In the genomic region with DNA sequence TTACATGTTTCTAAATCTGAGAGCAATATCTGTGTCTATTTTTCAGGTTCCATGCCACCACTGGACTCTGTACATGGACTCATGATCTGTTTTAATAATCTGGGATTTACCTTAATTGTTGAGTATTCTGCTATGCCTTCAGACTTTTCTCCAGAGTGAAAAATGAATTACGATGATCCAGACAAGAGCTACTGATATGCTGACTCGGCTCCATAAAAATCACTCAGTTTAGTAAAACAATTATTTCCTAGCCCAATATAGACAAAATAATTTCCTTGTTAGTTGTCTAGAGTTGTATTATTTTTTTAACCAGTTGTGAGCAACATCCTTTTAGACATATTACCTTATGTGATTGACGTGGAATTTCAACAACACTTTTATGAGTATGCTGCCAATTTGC, we compare ENCODE assay signal across 11 cellular contexts.
"Had no signal": no experiment of that assay in that cellular context is flagged by ENCODE, and none has a peak within 500 bp of the region (broad histone marks: within the 10 kb centered on the region; RNA-seq: fewer than 3 reads in every experiment).

No MANE protein-coding gene starts in this region.

- H3K4me2 ChIP-seq: GM23338 had no signal

- H3K4me1 ChIP-seq: HAP-1 had no signal

- H3K9me3 ChIP-seq: HAP-1 had no signal

- H3K4me3 ChIP-seq: GM23248, GM23338, HAP-1 had no signal

- DNase-seq: GM23248, GOT3, H7, H9, HCEC 1CT, HFFc6 had no signal

- H2AFZ ChIP-seq: GM23248, GM23338 had no signal

- H3K36me3 ChIP-seq: HAP-1 had no signal

- ATAC-seq: GM23338, HCT116 had no signal

- FAIRE-seq: H1, H54 had no signal

- H3K27ac ChIP-seq: GM23248 had no signal

- H3K9ac ChIP-seq: GM23248 had no signal
